In genomic region chr5:34669931-34670516, GRCh38 we compare ENCODE assay signal across 19 cellular contexts. TPM values are rescaled to one million over a fixed set of nuclear protein-coding genes. Genes with fewer than 3 reads are reported as not detected.
"Had no signal": no experiment of that assay in that cellular context is flagged by ENCODE, and none has a peak within 500 bp of the region (broad histone marks: within the 10 kb centered on the region; RNA-seq: fewer than 3 reads in every experiment).

No MANE protein-coding gene starts in this region.

- ATAC-seq: activated CD8-positive, alpha-beta T cell treated with anti-CD3 and anti-CD28 coated beads, Interleukin-2, amount 10 ng/mL, durations not matched to agents 7 days and 5 days; naive thymus-derived CD8-positive, alpha-beta T cell; WTC11 had no signal

- H3K4me1 Mint-ChIP-seq: activated naive CD8-positive, alpha-beta T cell treated with anti-CD3 and anti-CD28 coated beads for 36 hours; central memory CD8-positive, alpha-beta T cell; memory B cell; naive thymus-derived CD8-positive, alpha-beta T cell had no signal

- DNase-seq: activated CD4-positive, alpha-beta T cell treated with anti-CD3 and anti-CD28 coated beads for 48 hours; activated CD8-positive, alpha-beta memory T cell treated with anti-CD3 and anti-CD28 coated beads, Interleukin-2, amount 50 U/mL, for 48 hours; activated CD8-positive, alpha-beta T cell treated with anti-CD3 and anti-CD28 coated beads, Interleukin-2, amount 10 ng/mL, durations not matched to agents 7 days and 5 days; activated naive CD8-positive, alpha-beta T cell treated with anti-CD3 and anti-CD28 coated beads for 36 hours; amygdala; cortex of kidney; effector CD8-positive, alpha-beta T cell; left ventricle myocardium inferior; naive thymus-derived CD8-positive, alpha-beta T cell; retina; small intestine; T-helper 2 cell had no signal

- H3K27me3 Mint-ChIP-seq: activated naive CD8-positive, alpha-beta T cell treated with anti-CD3 and anti-CD28 coated beads for 36 hours; brain; central memory CD8-positive, alpha-beta T cell; memory B cell had no signal

- H3K4me3 Mint-ChIP-seq: activated CD8-positive, alpha-beta T cell treated with anti-CD3 and anti-CD28 coated beads, Interleukin-2, amount 10 ng/mL, durations not matched to agents 7 days and 5 days; activated naive CD8-positive, alpha-beta T cell treated with anti-CD3 and anti-CD28 coated beads for 36 hours; central memory CD8-positive, alpha-beta T cell; memory B cell; naive thymus-derived CD8-positive, alpha-beta T cell; stimulated activated naive CD8-positive, alpha-beta T cell treated with anti-CD3 and anti-CD28 coated beads, Interleukin-15, Interleukin-2, amounts not matched to agents 100 ng/mL and 50 ng/mL, for 24 hours; WTC11 had no signal

- H3K27ac ChIP-seq: hepatocyte, left ventricle myocardium inferior, suprapubic skin had no signal

- H3K27me3 ChIP-seq: hepatocyte, suprapubic skin had no signal

- H3K27ac Mint-ChIP-seq: activated CD8-positive, alpha-beta T cell treated with anti-CD3 and anti-CD28 coated beads, Interleukin-2, amount 10 ng/mL, durations not matched to agents 7 days and 5 days; activated naive CD8-positive, alpha-beta T cell treated with anti-CD3 and anti-CD28 coated beads for 36 hours; memory B cell; naive thymus-derived CD8-positive, alpha-beta T cell; stimulated activated naive CD8-positive, alpha-beta T cell treated with anti-CD3 and anti-CD28 coated beads, Interleukin-15, Interleukin-2, amounts not matched to agents 100 ng/mL and 50 ng/mL, for 24 hours had no signal

- H3K9me3 Mint-ChIP-seq: activated naive CD8-positive, alpha-beta T cell treated with anti-CD3 and anti-CD28 coated beads for 36 hours; brain; central memory CD8-positive, alpha-beta T cell; memory B cell; naive thymus-derived CD8-positive, alpha-beta T cell; stimulated activated naive CD8-positive, alpha-beta T cell treated with anti-CD3 and anti-CD28 coated beads, Interleukin-15, Interleukin-2, amounts not matched to agents 100 ng/mL and 50 ng/mL, for 24 hours; WTC11 had no signal

- H3K9me3 ChIP-seq: left ventricle myocardium inferior, suprapubic skin had no signal

- H3K4me3 ChIP-seq: hepatocyte, left ventricle myocardium inferior, suprapubic skin had no signal

- H3K36me3 Mint-ChIP-seq: activated naive CD8-positive, alpha-beta T cell treated with anti-CD3 and anti-CD28 coated beads for 36 hours; memory B cell; naive thymus-derived CD8-positive, alpha-beta T cell had no signal

- H3K36me3 ChIP-seq: left ventricle myocardium inferior, suprapubic skin had no signal

RNA-seq across cellular contexts. Expression of gene RAI14, which starts 13.9 kb away (rescaled TPM):
- total RNA-seq: activated CD8-positive, alpha-beta T cell treated with anti-CD3 and anti-CD28 coated beads, Interleukin-2, amount 10 ng/mL, durations not matched to agents 7 days and 5 days; naive thymus-derived CD8-positive, alpha-beta T cell had no signal
- polyA plus RNA-seq: naive thymus-derived CD8-positive, alpha-beta T cell had no signal
